11 cellular contexts compared by ENCODE assay signal in genomic region chr6:166640342-166641043, GRCh38. TPM values are rescaled to one million over a fixed set of nuclear protein-coding genes. Genes with fewer than 3 reads are reported as not detected.
DNase-seq lines count a peak whose midpoint lies in the region; ATAC-seq, FAIRE-seq and TF ChIP-seq lines count a peak whose summit lies in the region.
"Had no signal": no experiment of that assay in that cellular context is flagged by ENCODE, and none has a peak within 500 bp of the region (broad histone marks: within the 10 kb centered on the region; RNA-seq: fewer than 3 reads in every experiment).

No MANE protein-coding gene starts in this region.

- WGBS in esophagus muscularis mucosa = 28% methylated on average over 18 of the region's 19 CpGs

- H3K27ac Mint-ChIP-seq in naive thymus-derived CD8-positive, alpha-beta T cell = no peak overlapping the region

- POLR2A ChIA-PET in naive thymus-derived CD8-positive, alpha-beta T cell (lab: Charles Lee) = no interaction called here

- no peak for TF ChIP-seq POLR2A in GM12891 (IDR thresholded peaks at IDR 0.05; ENCODE audit: low read depth, low read length)
- no peak for TF ChIP-seq POLR2A in esophagus muscularis mucosa (IDR thresholded peaks at IDR 0.05; ENCODE audit: low read depth)

- H3K27me3 Mint-ChIP-seq in naive thymus-derived CD8-positive, alpha-beta T cell = peaks cover 13 to 55% (median 35%) of the 10 kb centered on the region in 5 donors

- peak overlapping the region in 2 of 4 donors; percentile 20 to 31 for H3K27ac ChIP-seq in esophagus muscularis mucosa (replicated peaks in 1 of 4)

- ATAC-seq in naive thymus-derived CD8-positive, alpha-beta T cell = peak; percentile 57 to 70
- no peak for ATAC-seq in HG03139 (IDR thresholded peaks at IDR 0.05; ENCODE audit: unreplicated experiment)

- peak overlapping the region; percentile 9 to 29 (median 24) for H3K4me3 ChIP-seq in esophagus muscularis mucosa

- H3K36me3 ChIP-seq in esophagus muscularis mucosa = no peaks in the 10 kb centered on the region

- H3K4me1 ChIP-seq in esophagus muscularis mucosa = peaks cover 23 to 36% (median 30%) of the 10 kb centered on the region in 4 donors

- no peak overlapping the region for H3K4me3 Mint-ChIP-seq in naive thymus-derived CD8-positive, alpha-beta T cell

- no peak for TF ChIP-seq EP300 in esophagus muscularis mucosa (IDR thresholded peaks at IDR 0.05)

- TF ChIP-seq CTCF in esophagus muscularis mucosa (IDR thresholded peaks at IDR 0.05) = peak in 1 of 3 experiments; percentile 15

- DNase-seq in GM12891 (ENCODE audit: insufficient read length, low spot score) (no peak), HPDE6-E6E7 (ENCODE audit: extremely low spot score) (peak; percentile 43), esophagus muscularis mucosa (ENCODE audit: extremely low spot score) (no peak), NCI-H345 treated with DMSO at 0.1 percent for 48 hours (lab: John Stamatoyannopoulos, UW; ENCODE audit: unreplicated experiment) (no peak), NCI-H2107 (lab: John Stamatoyannopoulos, UW) (no peak), SHP77 treated with DMSO at 0.1 percent for 48 hours (lab: John Stamatoyannopoulos, UW) (no peak)
- no peak for DNase-seq in naive thymus-derived CD8-positive, alpha-beta T cell
- DNase-seq: central memory CD4-positive, alpha-beta T cell; DMS79; NCI-H1105 had no signal

- H3K9me3 ChIP-seq in esophagus muscularis mucosa = peaks cover 0 to 9% (median 0%) of the 10 kb centered on the region in 4 donors

- FAIRE-seq in GM12891 (lab: Jason Lieb, UNC) = peak; percentile 75

- H3K4me1 Mint-ChIP-seq in naive thymus-derived CD8-positive, alpha-beta T cell = peaks cover 8 to 17% (median 10%) of the 10 kb centered on the region in 4 donors

- no peaks in the 10 kb centered on the region for H3K27me3 ChIP-seq in esophagus muscularis mucosa

- peaks cover 0 to 30% (median 14%) of the 10 kb centered on the region in 9 donors for H3K9me3 Mint-ChIP-seq in naive thymus-derived CD8-positive, alpha-beta T cell

- intact Hi-C loops in esophagus muscularis mucosa (cut with DNase I) = no loop called here

- peaks cover 0 to 21% (median 2%) of the 10 kb centered on the region in 3 donors for H3K36me3 Mint-ChIP-seq in naive thymus-derived CD8-positive, alpha-beta T cell

TF ChIP-seq in GM12891, 5 proteins besides CTCF, POLR2A, EP300 and RAD21:
- TF ChIP-seq PAX5 (IDR thresholded peaks at IDR 0.05; ENCODE audit: insufficient read depth, low read length, severe bottlenecking) = no peak
- TF ChIP-seq POLR2AphosphoS5 (IDR thresholded peaks at IDR 0.05; ENCODE audit: low read depth, low read length) = no peak
- TF ChIP-seq TAF1 (IDR thresholded peaks at IDR 0.05; ENCODE audit: low read depth, low read length) = no peak
- TF ChIP-seq POU2F2 (IDR thresholded peaks at IDR 0.05; ENCODE audit: low read depth, low read length) = no peak
- TF ChIP-seq SPI1 (IDR thresholded peaks at IDR 0.05; ENCODE audit: low read depth, low read length) = no peak

RNA-seq across cellular contexts. Expression of gene RPS6KA2, which starts 13.4 kb away (rescaled TPM):
- polyA plus RNA-seq in GM12891 (2012; ENCODE audit: low read depth, missing spikeins) = 3.9 TPM
- 100 to 1,000 TPM in 3 of 4 donors, 10 to 100 TPM in 1; 83.9 to 126 (median 112) TPM for total RNA-seq in esophagus muscularis mucosa
- total RNA-seq in naive thymus-derived CD8-positive, alpha-beta T cell = 10 to 100 TPM; 13.5 to 13.6 TPM
- polyA plus RNA-seq in naive thymus-derived CD8-positive, alpha-beta T cell = 1 to 10 TPM; 2.1 to 4.8 (median 3.2) TPM

RNA-seq across cellular contexts. Expression of gene RAMACL, which starts 54.0 kb away (rescaled TPM):
- polyA plus RNA-seq in GM12891 (2012; ENCODE audit: low read depth, missing spikeins) = 0.22 TPM
- 1 to 10 TPM; 1.2 to 2.9 (median 2.1) TPM for total RNA-seq in esophagus muscularis mucosa
- total RNA-seq in naive thymus-derived CD8-positive, alpha-beta T cell = under 1 TPM; 0.33 to 0.42 TPM
- under 1 TPM; 0.11 to 0.38 (median 0.23) TPM for polyA plus RNA-seq in naive thymus-derived CD8-positive, alpha-beta T cell

Comparison
In these comparisons a context has a peak if more than half of its experiments do, and no peak if none do; other contexts are left out.
1. RNA of gene RPS6KA2, which starts 13.4 kb away (total RNA-seq): 83.9 to 126 TPM in esophagus muscularis mucosa; 13.5 to 13.6 TPM in naive thymus-derived CD8-positive, alpha-beta T cell; every median in the first group is over 4 times any median in the second.